ENCODE assay signal across 20 cellular contexts in genomic region chr6:100801036-100801435, GRCh38.
DNase-seq lines count a peak whose midpoint lies in the region; ATAC-seq, FAIRE-seq and TF ChIP-seq lines count a peak whose summit lies in the region.
"Had no signal": no experiment of that assay in that cellular context is flagged by ENCODE, and none has a peak within 500 bp of the region (broad histone marks: within the 10 kb centered on the region; RNA-seq: fewer than 3 reads in every experiment).

No MANE protein-coding gene starts in this region.

- no peak overlapping the region for H3K9ac ChIP-seq in PC-3 (ENCODE audit: low read length)
- H3K9ac ChIP-seq: BLaER1 had no signal

- BruUV-seq in PC-3 (replicated peaks; lab: Mats Ljungman, UMichigan) = no TSS peak

- peak overlapping the region; percentile 31 for H3K4me2 ChIP-seq in PC-3 (ENCODE audit: low read length)
- H3K4me2 ChIP-seq: BLaER1 had no signal

- FAIRE-seq in islet of Langerhans (lab: Jason Lieb, UNC) (peak; percentile 62), HTR-8/SVneo (lab: Jason Lieb, UNC) (no peak)
- FAIRE-seq: GM12878, H1 had no signal

- CTCF ChIA-PET in PC-3 (lab: Charles Lee) = no interaction called here
- CTCF ChIA-PET in WTC11 (lab: Charles Lee) = no interaction called here

- H2AFZ ChIP-seq in PC-3 (ENCODE audit: low read length) = no peak overlapping the region

- no peaks in the 10 kb centered on the region for H3K9me3 Mint-ChIP-seq in WTC11
- H3K9me3 Mint-ChIP-seq: CD4-positive, alpha-beta memory T cell; IgD-negative memory B cell had no signal

- no peaks in the 10 kb centered on the region for H3F3A ChIP-seq in PC-3 (ENCODE audit: low read length, unreplicated experiment)

- POLR2A ChIA-PET in PC-3 (lab: Charles Lee; ENCODE audit: unreplicated experiment) = no interaction called here
- POLR2A ChIA-PET in WTC11 (lab: Charles Lee) = no interaction called here

- no peaks in the 10 kb centered on the region for H3K36me3 ChIP-seq in PC-3 (ENCODE audit: low read depth, low read length)
- H3K36me3 ChIP-seq: HAP-1 had no signal

- no peaks in the 10 kb centered on the region for H4K20me1 ChIP-seq in PC-3 (ENCODE audit: low read length)

- DNase-seq in PC-3 (peak; percentile 61), WTC11 (ENCODE audit: low spot score) (no peak), NCI-H2196 (lab: John Stamatoyannopoulos, UW; ENCODE audit: unreplicated experiment) (no peak), HTR-8/SVneo (ENCODE audit: insufficient read length, low spot score) (no peak)
- DNase-seq: 8988T; Calu3; CD4-positive, alpha-beta memory T cell; DMS79 treated with DMSO at 0.1 percent for 48 hours; EL; KG1 had no signal

- H3K4me1 Mint-ChIP-seq in WTC11 = no peaks in the 10 kb centered on the region

- TF ChIP-seq CTCF in 22Rv1 (IDR thresholded peaks at IDR 0.05) = no peak
- TF ChIP-seq CTCF in PC-3 (conservative IDR thresholded peaks at IDR 0.05; ENCODE audit: low read depth, low read length) = no peak
- TF ChIP-seq CTCF in WTC11 (IDR thresholded peaks at IDR 0.05) = no peak

- peaks cover 28% of the 10 kb centered on the region; the same call in 1 of the 2 replicates for H3K79me2 ChIP-seq in PC-3 (ENCODE audit: low read length)

- H3K4me3 ChIP-seq in PC-3 (ENCODE audit: low read length) = no peak overlapping the region; the same call in 1 of the 2 replicates
- H3K4me3 ChIP-seq: BLaER1, GM12878, HAP-1 had no signal

- H3K27ac Mint-ChIP-seq in WTC11 = peak overlapping the region; percentile 16; the same call in 1 of the 2 replicates
- H3K27ac Mint-ChIP-seq: CD14-positive monocyte, IgD-negative memory B cell had no signal

- no peaks in the 10 kb centered on the region for H3K9me2 ChIP-seq in PC-3 (replicated peaks; ENCODE audit: low read length)

- H3K27ac ChIP-seq in 22Rv1 (peak overlapping the region; percentile 51; the same call in 1 of the 2 replicates), PC-3 (ENCODE audit: low read length) (peak overlapping the region; percentile 40)
- H3K27ac ChIP-seq: BLaER1, HL-60 had no signal

- no peak overlapping the region for H3K4me3 Mint-ChIP-seq in WTC11
- H3K4me3 Mint-ChIP-seq: CD14-positive monocyte; CD4-positive, alpha-beta memory T cell; IgD-negative memory B cell had no signal

- ATAC-seq in PC-3 = peak; percentile 66
- no peak for ATAC-seq in WTC11
- no peak for ATAC-seq in GM21825 (IDR thresholded peaks at IDR 0.05; ENCODE audit: unreplicated experiment)
- ATAC-seq: GM12878 had no signal

- H3K4me1 ChIP-seq in PC-3 (ENCODE audit: insufficient read depth, low read length) = peaks cover 29% of the 10 kb centered on the region
- H3K4me1 ChIP-seq: BLaER1, HAP-1 had no signal

- H3K27me3 ChIP-seq in PC-3 (ENCODE audit: low read length) = no peaks in the 10 kb centered on the region
- H3K27me3 ChIP-seq: BLaER1 had no signal

- H3K27me3 Mint-ChIP-seq in WTC11 (ENCODE audit: low read depth) = no peaks in the 10 kb centered on the region
- H3K27me3 Mint-ChIP-seq: CD4-positive, alpha-beta memory T cell; IgD-negative memory B cell had no signal

- no peaks in the 10 kb centered on the region for H3K9me3 ChIP-seq in PC-3 (ENCODE audit: low read length)
- H3K9me3 ChIP-seq: BLaER1, HAP-1 had no signal

- intact Hi-C loops in PC-3 (cut with micrococcal nuclease) = loop anchor here (5.0 to 10.0 kb wide), 2 partner anchors 284 to 311 kb away; no protein-coding TSS in a partner anchor

- no peaks in the 10 kb centered on the region; the same call in 1 of the 2 replicates for H3K36me3 Mint-ChIP-seq in WTC11

TF ChIP-seq in WTC11, 78 proteins besides CTCF, POLR2A, EP300 and RAD21 (continues in another document):
- TF ChIP-seq SMAD3 (CRISPR knock-in tag; IDR thresholded peaks at IDR 0.05; ENCODE audit: borderline replicate concordance) (no peak), FOXP4 (CRISPR knock-in tag; IDR thresholded peaks at IDR 0.05) (no peak), ELF4 (CRISPR knock-in tag; IDR thresholded peaks at IDR 0.05; ENCODE audit: low read depth) (no peak), NR2C2 (CRISPR knock-in tag; IDR thresholded peaks at IDR 0.05) (no peak), USF1 (CRISPR knock-in tag; IDR thresholded peaks at IDR 0.05) (no peak), RORB (CRISPR knock-in tag; IDR thresholded peaks at IDR 0.05) (no peak), IRF2 (CRISPR knock-in tag; IDR thresholded peaks at IDR 0.05; ENCODE audit: borderline replicate concordance, low read depth) (no peak), ZNF121 (CRISPR knock-in tag; IDR thresholded peaks at IDR 0.05) (no peak), ZNF532 (CRISPR knock-in tag; IDR thresholded peaks at IDR 0.05; ENCODE audit: borderline replicate concordance) (no peak), NR3C1 (CRISPR knock-in tag; conservative IDR thresholded peaks at IDR 0.05; ENCODE audit: low read depth) (no peak), ATF3 (CRISPR knock-in tag; conservative IDR thresholded peaks at IDR 0.05) (no peak), ATF1 (CRISPR knock-in tag; IDR thresholded peaks at IDR 0.05) (no peak), E2F4 (CRISPR knock-in tag; IDR thresholded peaks at IDR 0.05; ENCODE audit: borderline replicate concordance, low read depth) (no peak)
